23 cellular contexts compared by ENCODE assay signal in the genomic region with DNA sequence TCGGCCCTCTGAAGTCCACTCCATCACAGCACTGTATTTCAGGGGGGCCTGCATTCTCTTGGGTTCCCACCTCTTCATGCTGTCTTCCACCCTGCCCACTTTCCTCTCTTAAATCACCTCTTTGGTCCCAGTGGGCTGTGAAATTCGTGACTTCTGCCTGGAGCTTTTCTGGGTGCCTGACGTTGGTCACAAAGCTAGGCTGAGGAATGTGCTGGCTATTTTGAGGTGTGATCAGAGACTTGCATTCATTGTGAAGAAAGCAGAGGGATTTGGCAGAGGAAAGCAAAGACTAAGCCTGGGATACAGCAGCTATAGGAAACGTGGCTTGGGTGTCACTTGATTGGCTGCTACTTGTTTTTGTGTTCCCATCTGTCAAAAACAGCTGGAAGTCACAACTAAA.
A peak's percentile ranks its signal among the peaks of the same experiment; 100 is the strongest.
DNase-seq lines count a peak whose midpoint lies in the region; ATAC-seq and TF ChIP-seq lines count a peak whose summit lies in the region.
"Had no signal": no experiment of that assay in that cellular context is flagged by ENCODE, and none has a peak within 500 bp of the region (broad histone marks: within the 10 kb centered on the region; RNA-seq: fewer than 3 reads in every experiment).

No MANE protein-coding gene starts in this region.

- TF ChIP-seq CTCF in OCI-LY7 (conservative IDR thresholded peaks at IDR 0.05; ENCODE audit: low read length), result no peak

- intact Hi-C loops in OCI-LY7 (cut with micrococcal nuclease; ENCODE audit: unreplicated experiment), result loop anchor here (1.0 to 5.0 kb wide), 5 partner anchors 9 to 520 kb away; a partner anchor contains a TSS

- H3K27me3 ChIP-seq in BLaER1 treated with 17β-estradiol and CSF1 and Interleukin-3, amounts not matched to agents 10 nM and 100 nM, result no peaks in the 10 kb centered on the region
- H3K27me3 ChIP-seq: SJSA1 had no signal

- peak overlapping the region in 10 of 11 experiments; percentile 1 to 96 (median 92); a peak in 19 of 22 replicates for H3K27ac ChIP-seq in BLaER1 treated with 17β-estradiol and CSF1 and Interleukin-3, amounts not matched to agents 10 nM and 100 nM
- H3K27ac ChIP-seq in OCI-LY7 (ENCODE audit: low read depth, low read length, poor library complexity, severe bottlenecking), result peak overlapping the region; percentile 95
- H3K27ac ChIP-seq: C4-2B, SJSA1 had no signal

- peaks cover 0 to 16% (median 6%) of the 10 kb centered on the region in 11 experiments; a peak in 10 of 22 replicates for H3K9me3 ChIP-seq in BLaER1 treated with 17β-estradiol and CSF1 and Interleukin-3, amounts not matched to agents 10 nM and 100 nM (replicated peaks in 1 of 11)
- H3K9me3 ChIP-seq in OCI-LY7 (ENCODE audit: low read length), result no peaks in the 10 kb centered on the region
- H3K9me3 ChIP-seq: Caco-2, SJSA1 had no signal

- peak overlapping the region in 2 of 6 donors; percentile 45 to 87 for H3K27ac Mint-ChIP-seq in naive B cell
- H3K27ac Mint-ChIP-seq in activated naive CD8-positive, alpha-beta T cell treated with anti-CD3 and anti-CD28 coated beads, Interleukin-2, amount 50 U/mL, for 24 hours, result no peak overlapping the region
- H3K27ac Mint-ChIP-seq: CD8-positive, alpha-beta T cell had no signal

- in situ Hi-C loops in KBM-7 (cut with MboI; ENCODE audit: low pct_unique_long_range_greater_than_20kb, low sequenced_read_pairs), result loop anchor here (25.0 kb wide), 1 partner anchor 235 kb away; no protein-coding TSS in a partner anchor

- H3K9me3 Mint-ChIP-seq in naive B cell, result no peaks in the 10 kb centered on the region
- no peaks in the 10 kb centered on the region for H3K9me3 Mint-ChIP-seq in activated naive CD8-positive, alpha-beta T cell treated with anti-CD3 and anti-CD28 coated beads, Interleukin-2, amount 50 U/mL, for 24 hours
- H3K9me3 Mint-ChIP-seq: CD8-positive, alpha-beta T cell had no signal

- H3K9me2 ChIP-seq in OCI-LY7 (ENCODE audit: insufficient read depth, low read length), result no peaks in the 10 kb centered on the region

- DNase-seq in KBM-7, result peak; percentile 28
- DNase-seq in OCI-LY7 (ENCODE audit: low spot score), result no peak
- DNase-seq in naive B cell, result no peak
- no peak for DNase-seq in activated naive CD8-positive, alpha-beta T cell treated with anti-CD3 and anti-CD28 coated beads, Interleukin-2, amount 50 U/mL, for 24 hours
- DNase-seq in activated CD4-positive, alpha-beta T cell treated with anti-CD3 and anti-CD28 coated beads, Interleukin-2, amount 50 U/mL, for 4 hours, result no peak
- DNase-seq: Caco-2; CD8-positive, alpha-beta T cell; H7; KG1; NCI-H1105; NCI-H1436 treated with DMSO at 0.1 percent for 48 hours; NCI-H187 treated with DMSO at 0.1 percent for 48 hours; NCI-H345; NCI-H510A treated with DMSO at 0.1 percent for 48 hours; NCI-H774; Right ventricle myocardium superior; RPMI8226; T-helper 1 cell had no signal

- H3K4me1 ChIP-seq in BLaER1 treated with 17β-estradiol and CSF1 and Interleukin-3, amounts not matched to agents 10 nM and 100 nM, result peaks cover 32 to 91% (median 80%) of the 10 kb centered on the region in 10 experiments
- H3K4me1 ChIP-seq in OCI-LY7 (ENCODE audit: insufficient read depth, low read length, poor library complexity, severe bottlenecking), result peaks cover 79% of the 10 kb centered on the region
- H3K4me1 ChIP-seq: Caco-2, SJSA1 had no signal

- H3K79me2 ChIP-seq in OCI-LY7 (ENCODE audit: insufficient read depth, low read depth, low read length), result no peaks in the 10 kb centered on the region

- peak overlapping the region; percentile 70 to 90 (median 82); a peak in 21 of 22 replicates for H3K4me2 ChIP-seq in BLaER1 treated with 17β-estradiol and CSF1 and Interleukin-3, amounts not matched to agents 10 nM and 100 nM
- H3K4me2 ChIP-seq in OCI-LY7 (ENCODE audit: low read length), result peak overlapping the region; percentile 80

- POLR2A ChIA-PET in OCI-LY7 (lab: Charles Lee), result interaction anchor here (0.6 to 1.5 kb wide), 8 partner anchors 9 to 1336 kb away, joined by 3 to 4 read pairs (median 4); no protein-coding TSS in a partner anchor

- no peaks in the 10 kb centered on the region for H3K36me3 Mint-ChIP-seq in naive B cell
- H3K36me3 Mint-ChIP-seq in activated naive CD8-positive, alpha-beta T cell treated with anti-CD3 and anti-CD28 coated beads, Interleukin-2, amount 50 U/mL, for 24 hours (ENCODE audit: low read depth), result no peaks in the 10 kb centered on the region
- H3K36me3 Mint-ChIP-seq: CD8-positive, alpha-beta T cell had no signal

- peak overlapping the region in 5 of 8 donors; percentile 7 to 84 (median 49) for H3K4me3 Mint-ChIP-seq in naive B cell
- no peak overlapping the region for H3K4me3 Mint-ChIP-seq in activated naive CD8-positive, alpha-beta T cell treated with anti-CD3 and anti-CD28 coated beads, Interleukin-2, amount 50 U/mL, for 24 hours
- H3K4me3 Mint-ChIP-seq: CD8-positive, alpha-beta T cell had no signal

- H3K36me3 ChIP-seq in BLaER1 treated with 17β-estradiol and CSF1 and Interleukin-3, amounts not matched to agents 10 nM and 100 nM, result peaks cover 0 to 5% (median 0%) of the 10 kb centered on the region in 11 experiments; a peak in 2 of 22 replicates
- H3K36me3 ChIP-seq in OCI-LY7 (ENCODE audit: insufficient read depth, low read length), result no peaks in the 10 kb centered on the region; the same call in 1 of the 2 replicates
- H3K36me3 ChIP-seq: SJSA1 had no signal

- no peaks in the 10 kb centered on the region for H3K27me3 Mint-ChIP-seq in naive B cell
- no peaks in the 10 kb centered on the region for H3K27me3 Mint-ChIP-seq in activated naive CD8-positive, alpha-beta T cell treated with anti-CD3 and anti-CD28 coated beads, Interleukin-2, amount 50 U/mL, for 24 hours

- no peaks in the 10 kb centered on the region for H4K20me1 ChIP-seq in BLaER1 treated with 17β-estradiol and CSF1 and Interleukin-3, amounts not matched to agents 10 nM and 100 nM
- no peaks in the 10 kb centered on the region for H4K20me1 ChIP-seq in OCI-LY7 (ENCODE audit: insufficient read depth, low read length)

- peaks cover 58 to 89% (median 70%) of the 10 kb centered on the region in 3 donors for H3K4me1 Mint-ChIP-seq in naive B cell
- H3K4me1 Mint-ChIP-seq in activated naive CD8-positive, alpha-beta T cell treated with anti-CD3 and anti-CD28 coated beads, Interleukin-2, amount 50 U/mL, for 24 hours, result peaks cover 22% of the 10 kb centered on the region

- H2AFZ ChIP-seq in OCI-LY7 (ENCODE audit: low read length), result peak overlapping the region; percentile 90

- H3K9ac ChIP-seq in BLaER1 treated with 17β-estradiol and CSF1 and Interleukin-3, amounts not matched to agents 10 nM and 100 nM, result peak overlapping the region in 9 of 11 experiments; percentile 59 to 83 (median 79); a peak in 17 of 22 replicates

- CTCF ChIA-PET in OCI-LY7 (lab: Charles Lee; ENCODE audit: unreplicated experiment), result no interaction called here

- no TSS peak for BruUV-seq in OCI-LY7 (replicated peaks; lab: Mats Ljungman, UMichigan)

- H3K4me3 ChIP-seq in BLaER1 treated with 17β-estradiol and CSF1 and Interleukin-3, amounts not matched to agents 10 nM and 100 nM, result peak overlapping the region in 2 of 10 experiments; percentile 9 to 14; a peak in 2 of 20 replicates
- H3K4me3 ChIP-seq in OCI-LY7 (ENCODE audit: low read depth, low read length, poor library complexity, severe bottlenecking), result peak overlapping the region; percentile 45
- H3K4me3 ChIP-seq: SJSA1 had no signal

- ATAC-seq in naive B cell (ENCODE audit: low read depth in 2 of 2), result no peak
- ATAC-seq in GM21360 (IDR thresholded peaks at IDR 0.05; ENCODE audit: unreplicated experiment), result no peak
- no peak for ATAC-seq in activated naive CD8-positive, alpha-beta T cell treated with anti-CD3 and anti-CD28 coated beads, Interleukin-2, amount 50 U/mL, for 24 hours
- no peak for ATAC-seq in GM21526 (IDR thresholded peaks at IDR 0.05; ENCODE audit: low FRiP score, unreplicated experiment)
